Comparison of ENCODE assay signal across 2 cellular contexts in genomic region chr19:1109032-1109541, GRCh38.
TF ChIP-seq lines count a peak whose summit lies in the region.

No MANE protein-coding gene starts in this region.

TF ChIP-seq in HEK293, 187 proteins besides CTCF, POLR2A, EP300 and RAD21:
- no peak for TF ChIP-seq ZNF391 (tag by site-specific recombination; IDR thresholded peaks at IDR 0.05; ENCODE audit: borderline replicate concordance, low read depth)
- TF ChIP-seq KLF1 (tag by site-specific recombination; IDR thresholded peaks at IDR 0.05): peak; percentile 33; the same call in 1 of the 2 replicates
- TF ChIP-seq KLF8 (tag by site-specific recombination; IDR thresholded peaks at IDR 0.05): peak; percentile 90
- no peak for TF ChIP-seq ZFP69B (tag by site-specific recombination; IDR thresholded peaks at IDR 0.05)

TF ChIP-seq in H1, 55 proteins besides CTCF, POLR2A, EP300 and RAD21:
- TF ChIP-seq POU5F1 (IDR thresholded peaks at IDR 0.05; ENCODE audit: low read depth, low read length) (no peak), RFX5 (IDR thresholded peaks at IDR 0.05; ENCODE audit: borderline replicate concordance, low read depth, low read length) (no peak), ASH2L (IDR thresholded peaks at IDR 0.05; ENCODE audit: low read length) (no peak), SP1 (IDR thresholded peaks at IDR 0.05; ENCODE audit: low read depth, low read length) (no peak), TBP (IDR thresholded peaks at IDR 0.05; ENCODE audit: low read depth, low read length) (no peak), TCF12 (IDR thresholded peaks at IDR 0.05; ENCODE audit: low read depth, low read length) (no peak), BCL11A (IDR thresholded peaks at IDR 0.05; ENCODE audit: low read depth in 2 of 2, low read length in 2 of 2) (no peak), CHD1 (IDR thresholded peaks at IDR 0.05; ENCODE audit: low read depth, low read length) (no peak), CHD7 (IDR thresholded peaks at IDR 0.05; ENCODE audit: insufficient replicate concordance, low read length) (no peak), ZNF274 (IDR thresholded peaks at IDR 0.05; ENCODE audit: borderline replicate concordance, extremely low read depth, low read length) (no peak)
